8 cellular contexts compared by ENCODE assay signal in the genomic region with DNA sequence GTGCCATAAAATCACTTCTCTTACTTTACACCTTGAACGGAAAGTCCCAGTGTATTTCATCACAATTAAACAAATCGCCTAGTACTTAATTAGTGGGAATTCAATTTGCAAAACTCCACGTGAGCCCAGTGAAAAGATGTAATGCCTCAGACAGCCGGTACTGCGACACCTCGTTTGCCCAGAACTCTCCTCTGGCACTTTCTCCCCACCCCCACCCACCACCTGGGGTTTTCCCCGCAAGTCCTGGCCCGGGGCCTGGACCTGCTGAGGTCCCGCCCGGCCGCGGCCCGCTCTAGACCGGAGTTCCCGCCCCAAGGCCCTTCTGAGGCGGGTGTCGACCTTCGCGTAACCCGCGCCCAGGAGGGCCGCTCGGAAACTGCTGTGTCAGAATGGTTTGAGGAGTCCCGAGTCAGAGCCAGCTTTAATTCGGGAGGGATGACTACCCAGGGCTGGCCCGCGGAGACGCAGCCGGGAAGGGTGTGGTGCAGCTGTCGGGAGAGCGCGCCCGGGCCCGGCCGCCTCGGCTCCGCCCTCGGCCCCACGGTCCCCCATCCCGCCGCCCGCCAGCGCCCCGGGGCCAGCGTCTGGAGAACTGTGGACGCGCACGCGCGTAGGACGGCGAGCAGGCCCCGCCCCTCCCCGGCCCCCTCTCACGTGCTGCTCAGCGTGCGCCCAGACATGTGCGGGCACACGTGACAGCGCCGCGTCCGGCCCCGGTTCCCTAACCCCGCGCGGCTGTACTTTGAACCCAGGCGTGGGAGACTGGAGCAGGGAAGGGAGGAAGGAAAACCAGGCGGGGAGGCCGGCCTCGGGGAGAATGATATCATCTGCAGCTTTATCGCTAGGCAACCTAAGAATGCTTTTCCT. TPM values are rescaled to one million over a fixed set of nuclear protein-coding genes. Genes with fewer than 3 reads are reported as not detected.
A peak's percentile ranks its signal among the peaks of the same experiment; 100 is the strongest.
DNase-seq lines count a peak whose midpoint lies in the region; ATAC-seq and TF ChIP-seq lines count a peak whose summit lies in the region.

No MANE protein-coding gene starts in this region.

- TF ChIP-seq CTCF in C4-2B (conservative IDR thresholded peaks at IDR 0.05) = peak; percentile 36

- peak overlapping the region; percentile 80 for H3K27ac ChIP-seq in C4-2B

- peak; percentile 41 for DNase-seq in NOMO-1 treated with dmso at 0.1 percent for 144 hours (lab: John Stamatoyannopoulos, UW; ENCODE audit: unreplicated experiment)
- DNase-seq in activated T-cell treated with anti-CD3 and anti-CD28 coated beads, Interleukin-2, amount 50 U/mL, for 1 hour = peak; percentile 74
- DNase-seq in erythroblast (lab: John Stamatoyannopoulos, UW) = peak; percentile 89 to 96
- DNase-seq in mucosa of gallbladder (ENCODE audit: low spot score) = peak; percentile 96
- DNase-seq in stimulated activated CD8-positive, alpha-beta memory T cell treated with anti-CD3 and anti-CD28 coated beads, Interleukin-4, amount 100 ng/mL, for 1 hour (ENCODE audit: low read depth in 2 of 2, low spot score in 1 of 2) = peak; percentile 27 to 51

- TF ChIP-seq POLR2A in erythroblast (IDR thresholded peaks at IDR 0.05; ENCODE audit: low read length) = peak; percentile 23

- ATAC-seq in GM19043 (IDR thresholded peaks at IDR 0.05; ENCODE audit: low read depth, unreplicated experiment) (peak; percentile 60), HG03354 (IDR thresholded peaks at IDR 0.05; ENCODE audit: poor library complexity, severe bottlenecking, unreplicated experiment) (peak; percentile 77)

RNA-seq across cellular contexts. Expression of a gene that starts 10.8 kb away (rescaled TPM):
- total RNA-seq in mucosa of gallbladder = 99.6 TPM

Comparison
In these comparisons a context has a peak if more than half of its experiments do, and no peak if none do; other contexts are left out.
1. Peak in every context shown above with its lines: DNase-seq, ATAC-seq and H3K27ac ChIP-seq.
2. DNase-seq: peak in every context shown above with its lines; median percentile 96 in mucosa of gallbladder; 92 in erythroblast; 74 in activated T-cell treated with anti-CD3 and anti-CD28 coated beads, Interleukin-2, amount 50 U/mL, for 1 hour; 41 in NOMO-1 treated with dmso at 0.1 percent for 144 hours; 39 in stimulated activated CD8-positive, alpha-beta memory T cell treated with anti-CD3 and anti-CD28 coated beads, Interleukin-4, amount 100 ng/mL, for 1 hour.